ENCODE assay signal across 1 cellular context in the genomic region with DNA sequence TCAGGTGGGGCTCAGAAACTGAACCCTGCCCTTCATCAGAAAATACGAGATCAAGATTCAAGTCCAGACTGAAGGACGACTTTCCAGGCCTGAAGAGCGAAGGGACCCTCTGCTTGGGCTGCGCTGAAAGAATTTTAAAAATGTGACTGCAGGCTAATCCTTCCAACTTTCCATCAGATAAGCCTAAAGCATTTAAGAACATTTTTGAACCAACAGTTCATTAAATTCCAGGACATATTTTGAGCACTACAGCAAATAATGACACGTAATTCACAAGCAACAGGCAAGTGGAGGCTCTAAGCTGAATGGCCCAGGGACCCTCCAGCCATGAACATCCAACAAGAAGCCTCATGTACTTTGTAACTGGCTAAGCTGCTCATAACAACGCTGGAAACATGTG.
TF ChIP-seq lines count a peak whose summit lies in the region.

No MANE protein-coding gene starts in this region.

TF ChIP-seq in GM23338, 12 proteins besides CTCF, POLR2A, EP300 and RAD21 (continued from another document):
- TF ChIP-seq, protein P1, sequence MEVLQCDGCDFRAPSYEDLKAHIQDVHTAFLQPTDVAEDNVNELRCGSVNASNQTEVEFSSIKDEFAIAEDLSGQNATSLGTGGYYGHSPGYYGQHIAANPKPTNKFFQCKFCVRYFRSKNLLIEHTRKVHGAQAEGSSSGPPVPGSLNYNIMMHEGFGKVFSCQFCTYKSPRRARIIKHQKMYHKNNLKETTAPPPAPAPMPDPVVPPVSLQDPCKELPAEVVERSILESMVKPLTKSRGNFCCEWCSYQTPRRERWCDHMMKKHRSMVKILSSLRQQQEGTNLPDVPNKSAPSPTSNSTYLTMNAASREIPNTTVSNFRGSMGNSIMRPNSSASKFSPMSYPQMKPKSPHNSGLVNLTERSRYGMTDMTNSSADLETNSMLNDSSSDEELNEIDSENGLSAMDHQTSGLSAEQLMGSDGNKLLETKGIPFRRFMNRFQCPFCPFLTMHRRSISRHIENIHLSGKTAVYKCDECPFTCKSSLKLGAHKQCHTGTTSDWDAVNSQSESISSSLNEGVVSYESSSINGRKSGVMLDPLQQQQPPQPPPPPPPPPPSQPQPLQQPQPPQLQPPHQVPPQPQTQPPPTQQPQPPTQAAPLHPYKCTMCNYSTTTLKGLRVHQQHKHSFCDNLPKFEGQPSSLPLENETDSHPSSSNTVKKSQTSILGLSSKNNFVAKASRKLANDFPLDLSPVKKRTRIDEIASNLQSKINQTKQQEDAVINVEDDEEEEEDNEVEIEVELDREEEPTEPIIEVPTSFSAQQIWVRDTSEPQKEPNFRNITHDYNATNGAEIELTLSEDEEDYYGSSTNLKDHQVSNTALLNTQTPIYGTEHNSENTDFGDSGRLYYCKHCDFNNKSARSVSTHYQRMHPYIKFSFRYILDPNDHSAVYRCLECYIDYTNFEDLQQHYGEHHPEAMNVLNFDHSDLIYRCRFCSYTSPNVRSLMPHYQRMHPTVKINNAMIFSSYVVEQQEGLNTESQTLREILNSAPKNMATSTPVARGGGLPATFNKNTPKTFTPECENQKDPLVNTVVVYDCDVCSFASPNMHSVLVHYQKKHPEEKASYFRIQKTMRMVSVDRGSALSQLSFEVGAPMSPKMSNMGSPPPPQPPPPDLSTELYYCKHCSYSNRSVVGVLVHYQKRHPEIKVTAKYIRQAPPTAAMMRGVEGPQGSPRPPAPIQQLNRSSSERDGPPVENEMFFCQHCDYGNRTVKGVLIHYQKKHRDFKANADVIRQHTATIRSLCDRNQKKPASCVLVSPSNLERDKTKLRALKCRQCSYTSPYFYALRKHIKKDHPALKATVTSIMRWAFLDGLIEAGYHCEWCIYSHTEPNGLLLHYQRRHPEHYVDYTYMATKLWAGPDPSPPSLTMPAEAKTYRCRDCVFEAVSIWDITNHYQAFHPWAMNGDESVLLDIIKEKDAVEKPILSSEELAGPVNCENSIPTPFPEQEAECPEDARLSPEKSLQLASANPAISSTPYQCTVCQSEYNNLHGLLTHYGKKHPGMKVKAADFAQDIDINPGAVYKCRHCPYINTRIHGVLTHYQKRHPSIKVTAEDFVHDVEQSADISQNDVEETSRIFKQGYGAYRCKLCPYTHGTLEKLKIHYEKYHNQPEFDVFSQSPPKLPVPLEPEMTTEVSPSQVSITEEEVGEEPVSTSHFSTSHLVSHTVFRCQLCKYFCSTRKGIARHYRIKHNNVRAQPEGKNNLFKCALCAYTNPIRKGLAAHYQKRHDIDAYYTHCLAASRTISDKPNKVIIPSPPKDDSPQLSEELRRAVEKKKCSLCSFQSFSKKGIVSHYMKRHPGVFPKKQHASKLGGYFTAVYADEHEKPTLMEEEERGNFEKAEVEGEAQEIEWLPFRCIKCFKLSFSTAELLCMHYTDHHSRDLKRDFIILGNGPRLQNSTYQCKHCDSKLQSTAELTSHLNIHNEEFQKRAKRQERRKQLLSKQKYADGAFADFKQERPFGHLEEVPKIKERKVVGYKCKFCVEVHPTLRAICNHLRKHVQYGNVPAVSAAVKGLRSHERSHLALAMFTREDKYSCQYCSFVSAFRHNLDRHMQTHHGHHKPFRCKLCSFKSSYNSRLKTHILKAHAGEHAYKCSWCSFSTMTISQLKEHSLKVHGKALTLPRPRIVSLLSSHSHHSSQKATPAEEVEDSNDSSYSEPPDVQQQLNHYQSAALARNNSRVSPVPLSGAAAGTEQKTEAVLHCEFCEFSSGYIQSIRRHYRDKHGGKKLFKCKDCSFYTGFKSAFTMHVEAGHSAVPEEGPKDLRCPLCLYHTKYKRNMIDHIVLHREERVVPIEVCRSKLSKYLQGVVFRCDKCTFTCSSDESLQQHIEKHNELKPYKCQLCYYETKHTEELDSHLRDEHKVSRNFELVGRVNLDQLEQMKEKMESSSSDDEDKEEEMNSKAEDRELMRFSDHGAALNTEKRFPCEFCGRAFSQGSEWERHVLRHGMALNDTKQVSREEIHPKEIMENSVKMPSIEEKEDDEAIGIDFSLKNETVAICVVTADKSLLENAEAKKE (CRISPR knock-in tag; IDR thresholded peaks at IDR 0.05): no peak
- TF ChIP-seq NANOG (IDR thresholded peaks at IDR 0.05; ENCODE audit: borderline replicate concordance) (no peak), POLR2AphosphoS5 (IDR thresholded peaks at IDR 0.05; ENCODE audit: low read depth) (no peak), ZNF331 (CRISPR knock-in tag; IDR thresholded peaks at IDR 0.05; ENCODE audit: low read depth) (no peak), ZNF114 (CRISPR knock-in tag; IDR thresholded peaks at IDR 0.05) (no peak), JUNB (IDR thresholded peaks at IDR 0.05; ENCODE audit: unreplicated experiment) (no peak)
- TF ChIP-seq, protein P2, sequence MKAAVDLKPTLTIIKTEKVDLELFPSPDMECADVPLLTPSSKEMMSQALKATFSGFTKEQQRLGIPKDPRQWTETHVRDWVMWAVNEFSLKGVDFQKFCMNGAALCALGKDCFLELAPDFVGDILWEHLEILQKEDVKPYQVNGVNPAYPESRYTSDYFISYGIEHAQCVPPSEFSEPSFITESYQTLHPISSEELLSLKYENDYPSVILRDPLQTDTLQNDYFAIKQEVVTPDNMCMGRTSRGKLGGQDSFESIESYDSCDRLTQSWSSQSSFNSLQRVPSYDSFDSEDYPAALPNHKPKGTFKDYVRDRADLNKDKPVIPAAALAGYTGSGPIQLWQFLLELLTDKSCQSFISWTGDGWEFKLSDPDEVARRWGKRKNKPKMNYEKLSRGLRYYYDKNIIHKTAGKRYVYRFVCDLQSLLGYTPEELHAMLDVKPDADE (IDR thresholded peaks at IDR 0.05): no peak
- TF ChIP-seq, protein P3, sequence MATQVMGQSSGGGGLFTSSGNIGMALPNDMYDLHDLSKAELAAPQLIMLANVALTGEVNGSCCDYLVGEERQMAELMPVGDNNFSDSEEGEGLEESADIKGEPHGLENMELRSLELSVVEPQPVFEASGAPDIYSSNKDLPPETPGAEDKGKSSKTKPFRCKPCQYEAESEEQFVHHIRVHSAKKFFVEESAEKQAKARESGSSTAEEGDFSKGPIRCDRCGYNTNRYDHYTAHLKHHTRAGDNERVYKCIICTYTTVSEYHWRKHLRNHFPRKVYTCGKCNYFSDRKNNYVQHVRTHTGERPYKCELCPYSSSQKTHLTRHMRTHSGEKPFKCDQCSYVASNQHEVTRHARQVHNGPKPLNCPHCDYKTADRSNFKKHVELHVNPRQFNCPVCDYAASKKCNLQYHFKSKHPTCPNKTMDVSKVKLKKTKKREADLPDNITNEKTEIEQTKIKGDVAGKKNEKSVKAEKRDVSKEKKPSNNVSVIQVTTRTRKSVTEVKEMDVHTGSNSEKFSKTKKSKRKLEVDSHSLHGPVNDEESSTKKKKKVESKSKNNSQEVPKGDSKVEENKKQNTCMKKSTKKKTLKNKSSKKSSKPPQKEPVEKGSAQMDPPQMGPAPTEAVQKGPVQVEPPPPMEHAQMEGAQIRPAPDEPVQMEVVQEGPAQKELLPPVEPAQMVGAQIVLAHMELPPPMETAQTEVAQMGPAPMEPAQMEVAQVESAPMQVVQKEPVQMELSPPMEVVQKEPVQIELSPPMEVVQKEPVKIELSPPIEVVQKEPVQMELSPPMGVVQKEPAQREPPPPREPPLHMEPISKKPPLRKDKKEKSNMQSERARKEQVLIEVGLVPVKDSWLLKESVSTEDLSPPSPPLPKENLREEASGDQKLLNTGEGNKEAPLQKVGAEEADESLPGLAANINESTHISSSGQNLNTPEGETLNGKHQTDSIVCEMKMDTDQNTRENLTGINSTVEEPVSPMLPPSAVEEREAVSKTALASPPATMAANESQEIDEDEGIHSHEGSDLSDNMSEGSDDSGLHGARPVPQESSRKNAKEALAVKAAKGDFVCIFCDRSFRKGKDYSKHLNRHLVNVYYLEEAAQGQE (IDR thresholded peaks at IDR 0.05; ENCODE audit: unreplicated experiment): no peak
TF ChIP-seq in GM23338: peak in this region for 0.
